Comparison of ENCODE assay signal across 14 cellular contexts in genomic region chr1:203807211-203807610, GRCh38. TPM values are rescaled to one million over a fixed set of nuclear protein-coding genes. Genes with fewer than 3 reads are reported as not detected.
DNase-seq lines count a peak whose midpoint lies in the region; ATAC-seq and TF ChIP-seq lines count a peak whose summit lies in the region.
"Had no signal": no experiment of that assay in that cellular context is flagged by ENCODE, and none has a peak within 500 bp of the region (broad histone marks: within the 10 kb centered on the region; RNA-seq: fewer than 3 reads in every experiment).

No MANE protein-coding gene starts in this region.

- TF ChIP-seq CTCF in astrocyte of the cerebellum (IDR thresholded peaks at IDR 0.05; ENCODE audit: low read depth, low read length, missing control alignments) (no peak), hepatocyte (IDR thresholded peaks at IDR 0.05; ENCODE audit: poor library complexity) (no peak)

- H3K27me3 ChIP-seq in hepatocyte: no peaks in the 10 kb centered on the region

- H3K36me3 ChIP-seq in hepatocyte (replicated peaks; ENCODE audit: insufficient read depth, low read depth): no peaks in the 10 kb centered on the region

- no peak overlapping the region for H2AFZ ChIP-seq in hepatocyte

- no peak overlapping the region for H3K4me3 ChIP-seq in astrocyte of the cerebellum (ENCODE audit: low read depth, low read length)
- no peak overlapping the region for H3K4me3 ChIP-seq in hepatocyte
- H3K4me3 ChIP-seq: GM12878 had no signal

- H3K79me2 ChIP-seq in hepatocyte: peaks cover 100% of the 10 kb centered on the region

- no peaks in the 10 kb centered on the region for H3K9me3 ChIP-seq in hepatocyte (ENCODE audit: low read depth)

- no peak overlapping the region for H3K27ac ChIP-seq in hepatocyte
- H3K27ac ChIP-seq: epithelial cell of prostate had no signal

- H3K4me1 ChIP-seq in hepatocyte (ENCODE audit: insufficient read depth): no peaks in the 10 kb centered on the region

- H3K4me2 ChIP-seq in hepatocyte: no peak overlapping the region

- DNase-seq in A172 (ENCODE audit: low spot score): peak; percentile 51
- peak; percentile 83 for DNase-seq in GM04504 (ENCODE audit: low read depth)
- DNase-seq in astrocyte of the cerebellum (ENCODE audit: low read depth): peak; percentile 46
- peak; percentile 15 for DNase-seq in hepatocyte (ENCODE audit: low spot score)
- no peak for DNase-seq in NCI-H446 treated with DMSO at 0.1 percent for 48 hours (lab: John Stamatoyannopoulos, UW)
- no peak for DNase-seq in kidney tubule cell (ENCODE audit: low spot score)
- DNase-seq: ACHN, cerebellar nuclear complex, natural killer cell, NCI-H345 had no signal

- ATAC-seq in GM21723 (IDR thresholded peaks at IDR 0.05; ENCODE audit: unreplicated experiment): no peak
- no peak for ATAC-seq in HG02981 (IDR thresholded peaks at IDR 0.05; ENCODE audit: unreplicated experiment)
- ATAC-seq: GM12878, natural killer cell had no signal

- in situ Hi-C loops in astrocyte of the cerebellum (cut with HindIII; ENCODE audit: low sequenced_read_pairs): no loop called here

- WGBS in hepatocyte (ENCODE audit: low lambda C conversion rate, missing lambda C conversion rate): 85% methylated on average over 2 of the region's 2 CpGs

- peaks cover 88% of the 10 kb centered on the region for H4K20me1 ChIP-seq in hepatocyte (ENCODE audit: insufficient read depth, poor library complexity, severe bottlenecking)

- no peaks in the 10 kb centered on the region for H3K9me2 ChIP-seq in hepatocyte (replicated peaks; ENCODE audit: insufficient read depth)

RNA-seq across cellular contexts. Expression of gene ZBED6, which starts 11.8 kb away (rescaled TPM):
- 7.1 and 11.9 TPM in 2 replicates for total RNA-seq in A172 (2014; rRNA removed; shearing (Covaris generic))
- 9.6 and 12.8 TPM in 2 replicates for total RNA-seq in hepatocyte
- 1.5 and 2.6 TPM in 2 replicates for polyA plus RNA-seq in hepatocyte

RNA-seq across cellular contexts. Expression of gene ZC3H11A, which starts 11.8 kb away (rescaled TPM):
- total RNA-seq in A172 (2014; rRNA removed; shearing (Covaris generic)): 102 and 117 TPM in 2 replicates
- 120 and 123 TPM in 2 replicates for total RNA-seq in hepatocyte
- 33.7 and 34.9 TPM in 2 replicates for polyA plus RNA-seq in hepatocyte

RNA-seq across cellular contexts. Expression of gene LAX1, which starts 42.2 kb away (rescaled TPM):
- not detected in 2 replicates for total RNA-seq in A172 (2014; rRNA removed; shearing (Covaris generic))
- total RNA-seq in hepatocyte: not detected in 2 replicates
- polyA plus RNA-seq in hepatocyte: not detected in 2 replicates

RNA-seq across cellular contexts. Expression of gene SNRPE, which starts 54.2 kb away (rescaled TPM):
- 217 and 285 TPM in 2 replicates for total RNA-seq in A172 (2014; rRNA removed; shearing (Covaris generic))
- 73.2 and 94.5 TPM in 2 replicates for total RNA-seq in hepatocyte
- 267 and 272 TPM in 2 replicates for polyA plus RNA-seq in hepatocyte

Comparison
In these comparisons a context has a peak if more than half of its experiments do, and no peak if none do; other contexts are left out.
1. DNase-seq: peak in A172 (single experiment), GM04504 (single experiment), astrocyte of the cerebellum (single experiment) and hepatocyte (single experiment); none in NCI-H446 treated with DMSO at 0.1 percent for 48 hours (single experiment) and kidney tubule cell (single experiment).